Comparison of ENCODE assay signal across 1 cellular context in genomic region chr14:93042968-93043940, GRCh38.
A peak's percentile ranks its signal among the peaks of the same experiment; 100 is the strongest.
TF ChIP-seq lines count a peak whose summit lies in the region.

No MANE protein-coding gene starts in this region.

TF ChIP-seq in HepG2, 621 proteins besides CTCF, POLR2A, EP300 and RAD21 (continued from another document and continues in another):
- TF ChIP-seq BATF2 (CRISPR knock-in tag; IDR thresholded peaks at IDR 0.05) (no peak), RCOR2 (CRISPR knock-in tag; IDR thresholded peaks at IDR 0.05) (peak; percentile 69; the same call in 1 of the 2 replicates), MAX (IDR thresholded peaks at IDR 0.05) (peak; percentile 19; the same call in 1 of the 2 replicates), HDAC2 (CRISPR knock-in tag; IDR thresholded peaks at IDR 0.05) (peak; percentile 91), TCF7 (IDR thresholded peaks at IDR 0.05; ENCODE audit: low read depth) (0 out of 2 replicates have a peak, but pooled peaks have one; percentile 21), ZNF609 (CRISPR knock-in tag; IDR thresholded peaks at IDR 0.05; ENCODE audit: borderline replicate concordance) (0 out of 2 replicates have a peak, but pooled peaks have one; percentile 42), KMT2A (CRISPR knock-in tag; IDR thresholded peaks at IDR 0.05) (no peak), ZNF430 (CRISPR knock-in tag; IDR thresholded peaks at IDR 0.05) (0 out of 2 replicates have a peak, but pooled peaks have one; percentile 24), SIX1 (CRISPR knock-in tag; IDR thresholded peaks at IDR 0.05; ENCODE audit: borderline replicate concordance) (peak; percentile 56; the same call in 1 of the 2 replicates), SIN3A (IDR thresholded peaks at IDR 0.05; ENCODE audit: borderline replicate concordance, low read depth, low read length) (no peak), ASH2L (IDR thresholded peaks at IDR 0.05; ENCODE audit: insufficient read length, low read depth, low read length) (peak; percentile 37), ZNF605 (CRISPR knock-in tag; IDR thresholded peaks at IDR 0.05) (0 out of 2 replicates have a peak, but pooled peaks have one; percentile 45), SAFB2 (CRISPR knock-in tag; IDR thresholded peaks at IDR 0.05; ENCODE audit: borderline replicate concordance, low read depth) (no peak; the same call in 1 of the 2 replicates), SNAPC2 (CRISPR knock-in tag; IDR thresholded peaks at IDR 0.05) (no peak), SOX5 (CRISPR knock-in tag; IDR thresholded peaks at IDR 0.05; ENCODE audit: borderline replicate concordance) (peak; percentile 46; the same call in 1 of the 2 replicates), ZNF572 (CRISPR knock-in tag; IDR thresholded peaks at IDR 0.05) (no peak), ZNF564 (CRISPR knock-in tag; IDR thresholded peaks at IDR 0.05) (no peak), MEIS2 (CRISPR knock-in tag; IDR thresholded peaks at IDR 0.05) (peak; percentile 50; the same call in 1 of the 2 replicates), FOXJ3 (CRISPR knock-in tag; IDR thresholded peaks at IDR 0.05; ENCODE audit: borderline replicate concordance) (no peak), YEATS2 (CRISPR knock-in tag; IDR thresholded peaks at IDR 0.05; ENCODE audit: borderline replicate concordance) (0 out of 2 replicates have a peak, but pooled peaks have one; percentile 24), ZNF530 (CRISPR knock-in tag; IDR thresholded peaks at IDR 0.05; ENCODE audit: low read depth) (no peak; the same call in 1 of the 2 replicates), ZEB1 (IDR thresholded peaks at IDR 0.05; ENCODE audit: insufficient replicate concordance, low read depth) (peak; percentile 56), ARID5B (CRISPR knock-in tag; IDR thresholded peaks at IDR 0.05) (peak; percentile 86), ZBTB37 (CRISPR knock-in tag; IDR thresholded peaks at IDR 0.05) (peak; percentile 78), MIXL1 (CRISPR knock-in tag; IDR thresholded peaks at IDR 0.05) (no peak), FOSL2 (CRISPR knock-in tag; IDR thresholded peaks at IDR 0.05) (peak; percentile 59), DMAP1 (CRISPR knock-in tag; IDR thresholded peaks at IDR 0.05) (0 out of 2 replicates have a peak, but pooled peaks have one; percentile 53), ZBTB7B (CRISPR knock-in tag; IDR thresholded peaks at IDR 0.05) (peak; percentile 69), ADNP (CRISPR knock-in tag; IDR thresholded peaks at IDR 0.05) (no peak), PLRG1 (conservative IDR thresholded peaks at IDR 0.05) (no peak), E2F2 (CRISPR knock-in tag; IDR thresholded peaks at IDR 0.05; ENCODE audit: borderline replicate concordance) (no peak), REPIN1 (CRISPR knock-in tag; IDR thresholded peaks at IDR 0.05; ENCODE audit: borderline replicate concordance, low read depth) (peak; percentile 34; the same call in 1 of the 2 replicates), HNF4G (IDR thresholded peaks at IDR 0.05; ENCODE audit: borderline replicate concordance, low read depth, low read length) (peak; percentile 79), HNF4G (CRISPR knock-in tag; IDR thresholded peaks at IDR 0.05; ENCODE audit: borderline replicate concordance, low read depth) (peak; percentile 51; the same call in 1 of the 2 replicates), ZBTB34 (CRISPR knock-in tag; IDR thresholded peaks at IDR 0.05) (peak; percentile 91; the same call in 1 of the 2 replicates), SOX13 (IDR thresholded peaks at IDR 0.05) (no peak), SOX13 (CRISPR knock-in tag; conservative IDR thresholded peaks at IDR 0.05 in 1 of 2, IDR thresholded peaks at IDR 0.05 in 1 of 2) (peak in 1 of 2 experiments; percentile 75; a peak in 2 of 4 replicates), ZNF280D (CRISPR knock-in tag; IDR thresholded peaks at IDR 0.05) (no peak), ETV5 (CRISPR knock-in tag; IDR thresholded peaks at IDR 0.05; ENCODE audit: borderline replicate concordance) (peak; percentile 82), DPF2 (CRISPR knock-in tag; IDR thresholded peaks at IDR 0.05; ENCODE audit: borderline replicate concordance, low read depth) (peak; percentile 52), ZNF891 (CRISPR knock-in tag; IDR thresholded peaks at IDR 0.05) (0 out of 2 replicates have a peak, but pooled peaks have one; percentile 19), FOXA1 (IDR thresholded peaks at IDR 0.05) (no peak), FOXA1 (CRISPR knock-in tag; IDR thresholded peaks at IDR 0.05) (0 out of 2 replicates have a peak, but pooled peaks have one; percentile 49), HNF4A (CRISPR knock-in tag; IDR thresholded peaks at IDR 0.05) (peak; percentile 90), ZNF589 (CRISPR knock-in tag; conservative IDR thresholded peaks at IDR 0.05) (no peak), SALL2 (CRISPR knock-in tag; IDR thresholded peaks at IDR 0.05) (no peak), HMGA1 (CRISPR knock-in tag; conservative IDR thresholded peaks at IDR 0.05) (no peak), ZNF331 (CRISPR knock-in tag; IDR thresholded peaks at IDR 0.05) (0 out of 2 replicates have a peak, but pooled peaks have one; percentile 25)
